In the genomic region with DNA sequence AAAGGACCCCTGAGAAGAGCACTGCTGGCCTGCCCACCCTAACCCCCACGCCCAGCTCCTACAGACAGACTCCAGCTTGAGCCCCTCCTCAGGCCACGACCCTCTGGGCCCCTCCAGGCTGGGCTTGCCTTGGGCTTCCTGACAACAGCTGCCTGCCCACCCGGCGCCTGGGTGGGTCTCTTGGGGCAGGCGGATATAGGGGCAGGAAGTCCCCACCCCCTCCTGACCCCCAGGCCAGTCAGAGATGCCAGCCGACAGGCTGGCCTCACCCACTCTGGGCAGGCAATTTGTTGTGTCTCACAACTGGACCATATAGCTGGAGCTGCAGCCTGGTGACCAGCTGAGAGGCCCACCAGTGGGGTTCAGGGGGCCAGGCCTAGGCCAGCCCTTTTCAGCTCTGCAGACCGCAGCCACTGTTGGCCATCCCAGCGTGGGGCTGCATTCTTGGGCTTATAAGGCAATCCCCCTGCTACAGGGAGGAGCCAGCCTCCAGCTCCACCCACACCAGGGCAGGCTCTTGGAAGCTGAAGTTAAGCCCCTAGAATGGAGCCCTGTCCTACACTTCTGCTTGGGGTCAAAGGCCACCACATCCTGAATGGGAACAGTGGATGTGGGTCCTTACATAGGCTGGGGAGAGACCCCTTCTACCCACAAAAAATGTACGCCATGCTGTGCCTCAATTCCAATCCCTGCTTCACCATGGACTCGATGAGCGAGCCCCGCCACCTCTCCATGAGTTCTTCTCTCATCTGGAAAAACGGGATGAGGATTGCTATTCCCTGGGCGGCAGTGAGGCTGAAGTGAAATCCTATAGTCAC, we compare ENCODE assay signal across 8 cellular contexts. TPM values are rescaled to one million over a fixed set of nuclear protein-coding genes. Genes with fewer than 3 reads are reported as not detected.
DNase-seq lines count a peak whose midpoint lies in the region; ATAC-seq and TF ChIP-seq lines count a peak whose summit lies in the region.

No MANE protein-coding gene starts in this region.

- no peaks in the 10 kb centered on the region for H3K9me2 ChIP-seq in OCI-LY1 (ENCODE audit: low read depth, low read length)

- H3K4me3 ChIP-seq in OCI-LY1 (ENCODE audit: low read depth, low read length, poor library complexity, severe bottlenecking) (peak overlapping the region; percentile 80), mesodermal cell (ENCODE audit: extremely low read depth, insufficient read depth, low read length, poor library complexity, severe bottlenecking) (peak overlapping the region; percentile 75)

- WGBS in mesodermal cell (ENCODE audit: insufficient coverage in 2 of 2), 2 experiments = 38 to 41% methylated on average over 12 of the region's 14 CpGs

- peak; percentile 90 for DNase-seq in ELF-1 (ENCODE audit: low read depth, low spot score)
- DNase-seq in dedifferentiated amniotic fluid mesenchymal stem cell (ENCODE audit: extremely low spot score) = peak; percentile 74
- DNase-seq in NCI-H748 (lab: John Stamatoyannopoulos, UW; ENCODE audit: unreplicated experiment) = no peak
- DNase-seq in OCI-M2 (lab: John Stamatoyannopoulos, UW; ENCODE audit: unreplicated experiment) = no peak

- no peaks in the 10 kb centered on the region for H3K9me3 ChIP-seq in OCI-LY1 (ENCODE audit: low read length)
- H3K9me3 ChIP-seq in mesodermal cell (ENCODE audit: control insufficient read depth, low read length) = no peaks in the 10 kb centered on the region

- no peaks in the 10 kb centered on the region for H3K79me2 ChIP-seq in OCI-LY1 (ENCODE audit: insufficient read depth, low read length)

- no peak for ATAC-seq in GM21360 (IDR thresholded peaks at IDR 0.05; ENCODE audit: unreplicated experiment)
- no peak for ATAC-seq in GM19328 (IDR thresholded peaks at IDR 0.05; ENCODE audit: unreplicated experiment)

- no peak overlapping the region for H2AFZ ChIP-seq in OCI-LY1 (ENCODE audit: low read length)

- H3K9ac ChIP-seq in OCI-LY1 (ENCODE audit: low read length) = peak overlapping the region; percentile 73; the same call in 1 of the 2 replicates

- H3K36me3 ChIP-seq in OCI-LY1 (ENCODE audit: insufficient read depth, low read length) = no peaks in the 10 kb centered on the region
- H3K36me3 ChIP-seq in mesodermal cell (ENCODE audit: control insufficient read depth, insufficient read depth, low read length) = peaks cover 44% of the 10 kb centered on the region

- H4K20me1 ChIP-seq in OCI-LY1 (ENCODE audit: insufficient read depth, low read length) = no peaks in the 10 kb centered on the region

- peak overlapping the region; percentile 71 for H3K4me2 ChIP-seq in OCI-LY1 (ENCODE audit: low read length)

- no peaks in the 10 kb centered on the region for H3F3A ChIP-seq in OCI-LY1 (ENCODE audit: insufficient read depth, low read length)

- H3K27ac ChIP-seq in OCI-LY1 (ENCODE audit: low read depth, low read length, poor library complexity, severe bottlenecking) (peak overlapping the region; percentile 80), mesodermal cell (ENCODE audit: low read depth, low read length, severe bottlenecking) (peak overlapping the region; percentile 92)

- H3K4me1 ChIP-seq in OCI-LY1 (ENCODE audit: insufficient read depth, low read length, severe bottlenecking) (peaks cover 44% of the 10 kb centered on the region), mesodermal cell (ENCODE audit: control insufficient read depth, insufficient read depth, low read length, poor library complexity, severe bottlenecking) (peaks cover 59% of the 10 kb centered on the region)

- TF ChIP-seq CTCF in OCI-LY1 (IDR thresholded peaks at IDR 0.05; ENCODE audit: low read length) = peak; percentile 2; the same call in 1 of the 2 replicates

- H3K27me3 ChIP-seq in OCI-LY1 (ENCODE audit: insufficient read depth, low read length) = no peaks in the 10 kb centered on the region

RNA-seq across cellular contexts. Expression of gene PDLIM7, which starts 2.0 kb away (rescaled TPM):
- polyA plus RNA-seq in mesodermal cell (2013, experiment 1 of 2) = 284 TPM
- 227 TPM for polyA plus RNA-seq in mesodermal cell (2013, experiment 2 of 2)

RNA-seq across cellular contexts. Expression of gene DOK3, which starts 14.2 kb away (rescaled TPM):
- polyA plus RNA-seq in mesodermal cell (2013, experiment 1 of 2) = 3.6 TPM
- polyA plus RNA-seq in mesodermal cell (2013, experiment 2 of 2) = 2.8 TPM

RNA-seq across cellular contexts. Expression of gene DDX41, which starts 21.3 kb away (rescaled TPM):
- 65.4 TPM for polyA plus RNA-seq in mesodermal cell (2013, experiment 1 of 2)
- 52.5 TPM for polyA plus RNA-seq in mesodermal cell (2013, experiment 2 of 2)

RNA-seq across cellular contexts. Expression of gene DBN1, which starts 22.0 kb away (rescaled TPM):
- polyA plus RNA-seq in mesodermal cell (2013, experiment 1 of 2) = 229 TPM
- polyA plus RNA-seq in mesodermal cell (2013, experiment 2 of 2) = 194 TPM

RNA-seq across cellular contexts. Expression of gene PRR7, which starts 48.8 kb away (rescaled TPM):
- 8.4 TPM for polyA plus RNA-seq in mesodermal cell (2013, experiment 1 of 2)
- 5.4 TPM for polyA plus RNA-seq in mesodermal cell (2013, experiment 2 of 2)

Comparison
In these comparisons a context has a peak if more than half of its experiments do, and no peak if none do; other contexts are left out.
1. DNase-seq: peak in ELF-1 (single experiment) and dedifferentiated amniotic fluid mesenchymal stem cell (single experiment); none in NCI-H748 (single experiment) and OCI-M2 (single experiment).